ENCODE assay signal across 11 cellular contexts in the genomic region with DNA sequence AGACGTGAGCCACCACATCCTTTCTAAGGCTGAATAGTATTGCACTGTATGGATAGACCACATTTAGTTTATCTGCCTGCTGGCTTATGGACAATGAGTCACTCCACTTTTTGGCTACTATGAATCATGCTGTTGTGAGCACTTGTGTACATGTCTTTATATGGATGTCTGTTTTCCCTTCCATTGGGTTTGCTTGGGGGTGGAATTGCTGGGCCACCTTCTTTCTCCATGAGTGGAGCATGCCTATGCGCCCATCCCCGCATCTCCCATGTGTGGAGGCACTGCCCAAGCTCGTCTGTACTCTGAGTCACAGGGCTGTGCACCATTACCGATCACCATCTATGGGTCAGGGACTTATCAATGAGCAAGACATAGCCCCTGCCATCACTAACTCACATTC.
A peak's percentile ranks its signal among the peaks of the same experiment; 100 is the strongest.
DNase-seq lines count a peak whose midpoint lies in the region; ATAC-seq, FAIRE-seq and TF ChIP-seq lines count a peak whose summit lies in the region.
"Had no signal": no experiment of that assay in that cellular context is flagged by ENCODE, and none has a peak within 500 bp of the region (broad histone marks: within the 10 kb centered on the region; RNA-seq: fewer than 3 reads in every experiment).

No MANE protein-coding gene starts in this region.

- H4K20me1 ChIP-seq in keratinocyte (ENCODE audit: control insufficient read depth, extremely low read depth, insufficient read depth, low read length) (no peaks in the 10 kb centered on the region), neural progenitor cell (ENCODE audit: low read depth) (no peaks in the 10 kb centered on the region)

- TF ChIP-seq CTCF in AG09319 (IDR thresholded peaks at IDR 0.05; ENCODE audit: low read depth, low read length) (no peak), HFFc6 (IDR thresholded peaks at IDR 0.05) (no peak), keratinocyte (optimal IDR thresholded peaks at IDR 0.05 in 1 of 3, IDR thresholded peaks at IDR 0.05 in 1 of 3, conservative IDR thresholded peaks at IDR 0.05 in 1 of 3; ENCODE audit: extremely low read depth in 1 of 3, insufficient read depth in 2 of 3, low read length in 3 of 3) (no peak), neural progenitor cell (IDR thresholded peaks at IDR 0.05) (no peak), coronary artery (IDR thresholded peaks at IDR 0.05) (no peak)

- H3K9me1 ChIP-seq in keratinocyte (ENCODE audit: control insufficient read depth, extremely low read depth, insufficient read depth, low read length): no peaks in the 10 kb centered on the region

- H3K4me3 ChIP-seq in keratinocyte (ENCODE audit: control insufficient read depth in 2 of 3, extremely low read depth in 1 of 3, insufficient read depth in 2 of 3, low read depth in 1 of 3, low read length in 3 of 3): no peak overlapping the region
- H3K4me3 ChIP-seq in neural progenitor cell: no peak overlapping the region
- H3K4me3 ChIP-seq in coronary artery: no peak overlapping the region
- H3K4me3 ChIP-seq: pancreas had no signal

- no peaks in the 10 kb centered on the region for H3K27me3 ChIP-seq in keratinocyte (ENCODE audit: control insufficient read depth, extremely low read depth, insufficient read depth, low read length)
- H3K27me3 ChIP-seq in neural progenitor cell: peaks cover 26% of the 10 kb centered on the region
- H3K27me3 ChIP-seq: pancreas had no signal

- peak overlapping the region; percentile 87 for H3K27ac ChIP-seq in keratinocyte (ENCODE audit: control insufficient read depth, insufficient read depth, low read length)
- no peak overlapping the region for H3K27ac ChIP-seq in neural progenitor cell
- no peak overlapping the region for H3K27ac ChIP-seq in coronary artery
- H3K27ac ChIP-seq: pancreas had no signal

- peak; percentile 98 for FAIRE-seq in keratinocyte (lab: Jason Lieb, UNC)
- FAIRE-seq: pancreas had no signal

- H3K9me3 Mint-ChIP-seq in HFFc6: no peaks in the 10 kb centered on the region
- H3K9me3 Mint-ChIP-seq in activated T-helper 17 cell treated with anti-CD3 and anti-CD28 coated beads, Interleukin-2, amount 50 U/mL, for 72 hours: no peaks in the 10 kb centered on the region
- H3K9me3 Mint-ChIP-seq in neural progenitor cell: no peaks in the 10 kb centered on the region

- H2AFZ ChIP-seq in keratinocyte (ENCODE audit: control insufficient read depth, low read length) (no peak overlapping the region), neural progenitor cell (replicated peaks) (no peak overlapping the region)

- dilution Hi-C loops in keratinocyte (cut with MboI; ENCODE audit: extremely low pct_ligation_motif_present, low sequenced_read_pairs): no loop called here

- peak; percentile 51 for DNase-seq in AG09319 (ENCODE audit: extremely low read depth, low read depth)
- peak; percentile 97 for DNase-seq in HFFc6
- DNase-seq in keratinocyte (ENCODE audit: low read depth, low spot score): peak; percentile 98
- no peak for DNase-seq in neural progenitor cell (ENCODE audit: low spot score)
- DNase-seq in SKM-1 treated with dmso at 0.1 percent for 144 hours (lab: John Stamatoyannopoulos, UW; ENCODE audit: unreplicated experiment): no peak
- no peak for DNase-seq in coronary artery (ENCODE audit: low spot score)
- DNase-seq: NCI-H2029 treated with DMSO at 0.1 percent for 48 hours, pancreas had no signal

- H3K4me1 Mint-ChIP-seq in HFFc6 (ENCODE audit: low read depth) (peaks cover 37% of the 10 kb centered on the region), neural progenitor cell (peaks cover 15% of the 10 kb centered on the region)
- H3K4me1 Mint-ChIP-seq in activated T-helper 17 cell treated with anti-CD3 and anti-CD28 coated beads, Interleukin-2, amount 50 U/mL, for 72 hours: peaks cover 27% of the 10 kb centered on the region

- H3K4me3 Mint-ChIP-seq in HFFc6: 0 out of 2 replicates have a peak overlapping the region, but pooled peaks have one; percentile 3
- no peak overlapping the region for H3K4me3 Mint-ChIP-seq in activated T-helper 17 cell treated with anti-CD3 and anti-CD28 coated beads, Interleukin-2, amount 50 U/mL, for 72 hours
- no peak overlapping the region for H3K4me3 Mint-ChIP-seq in neural progenitor cell
- H3K4me3 Mint-ChIP-seq: activated naive CD8-positive, alpha-beta T cell had no signal

- H3K27me3 Mint-ChIP-seq in HFFc6 (ENCODE audit: insufficient read depth) (peaks cover 19% of the 10 kb centered on the region), neural progenitor cell (ENCODE audit: insufficient read depth, low read depth) (peaks cover 4% of the 10 kb centered on the region)
- H3K27me3 Mint-ChIP-seq in activated T-helper 17 cell treated with anti-CD3 and anti-CD28 coated beads, Interleukin-2, amount 50 U/mL, for 72 hours: peaks cover 10% of the 10 kb centered on the region
- H3K27me3 Mint-ChIP-seq: activated naive CD8-positive, alpha-beta T cell had no signal

- H3K4me1 ChIP-seq in keratinocyte (ENCODE audit: control insufficient read depth, extremely low read depth, insufficient read depth, low read length) (peaks cover 32% of the 10 kb centered on the region), neural progenitor cell (peaks cover 3% of the 10 kb centered on the region)

- H3K36me3 ChIP-seq in keratinocyte (ENCODE audit: control insufficient read depth in 2 of 2, extremely low read depth in 1 of 2, insufficient read depth in 2 of 2, low read length in 2 of 2): no peaks in the 10 kb centered on the region
- no peaks in the 10 kb centered on the region for H3K36me3 ChIP-seq in neural progenitor cell
- H3K36me3 ChIP-seq: pancreas had no signal

- H3K9me3 ChIP-seq in keratinocyte (ENCODE audit: control insufficient read depth, low read depth, low read length) (no peaks in the 10 kb centered on the region), neural progenitor cell (ENCODE audit: low read depth) (no peaks in the 10 kb centered on the region)
- H3K9me3 ChIP-seq: pancreas had no signal

- H3K79me2 ChIP-seq in keratinocyte (ENCODE audit: control insufficient read depth, insufficient read depth, low read length) (no peaks in the 10 kb centered on the region), neural progenitor cell (ENCODE audit: low read depth) (no peaks in the 10 kb centered on the region)

- H3K27ac Mint-ChIP-seq in HFFc6: peak overlapping the region; percentile 49
- peak overlapping the region; percentile 49 for H3K27ac Mint-ChIP-seq in activated T-helper 17 cell treated with anti-CD3 and anti-CD28 coated beads, Interleukin-2, amount 50 U/mL, for 72 hours
- H3K27ac Mint-ChIP-seq in neural progenitor cell: no peak overlapping the region
- H3K27ac Mint-ChIP-seq: activated naive CD8-positive, alpha-beta T cell had no signal

- no peaks in the 10 kb centered on the region for H3F3A ChIP-seq in neural progenitor cell (ENCODE audit: low read depth)

- H3K4me2 ChIP-seq in keratinocyte (ENCODE audit: control insufficient read depth, extremely low read depth, insufficient read depth, low read depth, low read length): peak overlapping the region; percentile 57
- H3K4me2 ChIP-seq in neural progenitor cell: no peak overlapping the region

- H3K36me3 Mint-ChIP-seq in HFFc6 (ENCODE audit: low read depth): no peaks in the 10 kb centered on the region
- H3K36me3 Mint-ChIP-seq in activated T-helper 17 cell treated with anti-CD3 and anti-CD28 coated beads, Interleukin-2, amount 50 U/mL, for 72 hours (ENCODE audit: low read depth): no peaks in the 10 kb centered on the region
- H3K36me3 Mint-ChIP-seq in neural progenitor cell: no peaks in the 10 kb centered on the region
- H3K36me3 Mint-ChIP-seq: activated naive CD8-positive, alpha-beta T cell had no signal

- H3K9ac ChIP-seq in keratinocyte (ENCODE audit: control insufficient read depth, extremely low read depth, insufficient read depth, low read length) (peak overlapping the region; percentile 40), neural progenitor cell (no peak overlapping the region)

- ATAC-seq in activated T-helper 17 cell treated with anti-CD3 and anti-CD28 coated beads, Interleukin-2, amount 50 U/mL, for 72 hours (replicated peaks): peak; percentile 95
- no peak for ATAC-seq in HG03159 (IDR thresholded peaks at IDR 0.05; ENCODE audit: unreplicated experiment)

Comparison
In these comparisons a context has a peak if more than half of its experiments do, and no peak if none do; other contexts are left out.
1. DNase-seq: peak in AG09319 (single experiment), HFFc6 (single experiment) and keratinocyte (single experiment); none in neural progenitor cell (single experiment), SKM-1 treated with dmso at 0.1 percent for 144 hours (single experiment) and coronary artery (single experiment).